9 cellular contexts compared by ENCODE assay signal in the genomic region with DNA sequence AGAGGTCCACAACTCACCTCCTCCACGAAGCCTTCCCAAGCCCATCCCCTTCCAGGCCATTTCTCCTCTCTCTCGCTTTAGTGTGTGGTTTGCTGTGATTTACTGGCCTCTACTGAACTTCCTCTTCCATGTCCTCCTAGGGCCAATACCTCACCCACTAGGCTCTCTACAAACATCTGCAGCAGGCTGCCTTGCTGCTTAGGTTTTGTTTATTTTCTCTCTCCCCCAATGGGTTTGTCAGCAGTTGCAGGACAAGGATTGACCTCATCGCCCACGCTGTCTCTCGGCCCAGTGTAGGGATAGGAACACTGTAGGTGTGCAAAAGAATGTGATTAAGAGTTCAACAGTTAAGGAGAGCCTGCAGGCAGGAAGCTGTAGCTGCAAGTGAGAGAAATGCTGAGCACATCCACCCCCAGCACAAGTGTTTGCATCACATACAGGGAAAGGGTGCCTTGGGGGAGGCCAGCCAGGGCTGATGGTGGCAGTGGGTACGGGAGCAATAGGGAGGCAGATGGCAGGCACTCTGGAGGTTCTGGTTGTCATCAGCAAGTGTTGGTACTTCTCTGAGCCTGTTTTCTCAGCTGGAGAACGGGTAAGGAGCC. TPM values are rescaled to one million over a fixed set of nuclear protein-coding genes. Genes with fewer than 3 reads are reported as not detected.
DNase-seq lines count a peak whose midpoint lies in the region; ATAC-seq and TF ChIP-seq lines count a peak whose summit lies in the region.
"Had no signal": no experiment of that assay in that cellular context is flagged by ENCODE, and none has a peak within 500 bp of the region (broad histone marks: within the 10 kb centered on the region; RNA-seq: fewer than 3 reads in every experiment).

No MANE protein-coding gene starts in this region.

- ATAC-seq in CD8-positive, alpha-beta T cell = no peak
- no peak for ATAC-seq in natural killer cell treated with Interleukin-12 subunit alpha and Interleukin-12 subunit beta and Interleukin-15 and Interleukin-18, amount 100 ng/mL, for 72 hours
- ATAC-seq in HG02642 (IDR thresholded peaks at IDR 0.05; ENCODE audit: poor library complexity, unreplicated experiment) (no peak), GM21723 (IDR thresholded peaks at IDR 0.05; ENCODE audit: unreplicated experiment) (no peak)
- ATAC-seq: body of pancreas had no signal

- no peaks in the 10 kb centered on the region for H3K9me3 ChIP-seq in CD8-positive, alpha-beta T cell (ENCODE audit: low read length)
- H3K9me3 ChIP-seq: body of pancreas had no signal

- H3K9me3 Mint-ChIP-seq in CD8-positive, alpha-beta T cell = no peaks in the 10 kb centered on the region
- H3K9me3 Mint-ChIP-seq in natural killer cell treated with Interleukin-12 subunit alpha and Interleukin-12 subunit beta and Interleukin-15 and Interleukin-18, amount 100 ng/mL, for 72 hours = no peaks in the 10 kb centered on the region

- no peaks in the 10 kb centered on the region for H3K36me3 Mint-ChIP-seq in CD8-positive, alpha-beta T cell
- peaks cover 7% of the 10 kb centered on the region for H3K36me3 Mint-ChIP-seq in natural killer cell treated with Interleukin-12 subunit alpha and Interleukin-12 subunit beta and Interleukin-15 and Interleukin-18, amount 100 ng/mL, for 72 hours

- peak overlapping the region; percentile 90 for H3K4me3 Mint-ChIP-seq in CD8-positive, alpha-beta T cell
- H3K4me3 Mint-ChIP-seq in natural killer cell treated with Interleukin-12 subunit alpha and Interleukin-12 subunit beta and Interleukin-15 and Interleukin-18, amount 100 ng/mL, for 72 hours = peak overlapping the region; percentile 80

- no peak for DNase-seq in CD8-positive, alpha-beta T cell
- DNase-seq in NCI-H226 (peak; percentile 32), A172 (ENCODE audit: low spot score) (no peak)
- DNase-seq in natural killer cell treated with Interleukin-12 subunit alpha and Interleukin-12 subunit beta and Interleukin-15 and Interleukin-18, amount 100 ng/mL, for 72 hours (ENCODE audit: low spot score) = no peak
- no peak for DNase-seq in central memory CD4-positive, alpha-beta T cell

- H3K27ac Mint-ChIP-seq in CD8-positive, alpha-beta T cell = peak overlapping the region; percentile 3
- H3K27ac Mint-ChIP-seq in natural killer cell treated with Interleukin-12 subunit alpha and Interleukin-12 subunit beta and Interleukin-15 and Interleukin-18, amount 100 ng/mL, for 72 hours = peak overlapping the region in 1 of 2 donors; percentile 6

- H3K4me3 ChIP-seq in CD8-positive, alpha-beta T cell (ENCODE audit: low read depth, low read length) = no peak overlapping the region
- H3K4me3 ChIP-seq: body of pancreas had no signal

- H3K27me3 Mint-ChIP-seq in CD8-positive, alpha-beta T cell (ENCODE audit: low read depth) = no peaks in the 10 kb centered on the region
- H3K27me3 Mint-ChIP-seq in natural killer cell treated with Interleukin-12 subunit alpha and Interleukin-12 subunit beta and Interleukin-15 and Interleukin-18, amount 100 ng/mL, for 72 hours = peaks cover 7 to 13% of the 10 kb centered on the region in 2 donors

- CTCF ChIA-PET in CD8-positive, alpha-beta T cell (lab: Charles Lee) = interaction anchor here (1.1 kb wide), 1 partner anchor 116 kb away, joined by 3 read pairs; no protein-coding TSS in a partner anchor

- H3K36me3 ChIP-seq in CD8-positive, alpha-beta T cell (ENCODE audit: insufficient read depth, low read length) = no peaks in the 10 kb centered on the region

- no peak for TF ChIP-seq CTCF in CD8-positive, alpha-beta T cell (IDR thresholded peaks at IDR 0.05)

- POLR2A ChIA-PET in CD8-positive, alpha-beta T cell (lab: Charles Lee) = interaction anchor here (1.7 kb wide), 1 partner anchor 114 kb away, joined by 8 read pairs; the partner anchor contains the start of gene RCE1

- intact Hi-C loops in CD8-positive, alpha-beta T cell (cut with DNase I, micrococcal nuclease) = loop anchor here (5.0 to 10.0 kb wide), 6 partner anchors 98 to 851 kb away; partner anchors contain the start of genes CCDC87 (in 1 of the 2), CCS (in 1 of the 2), DPP3 (in 1 of the 2) and KDM2A (in 1 of the 2)

- H3K4me1 ChIP-seq in CD8-positive, alpha-beta T cell (ENCODE audit: insufficient read depth, low read length) = peaks cover 6% of the 10 kb centered on the region

- no peaks in the 10 kb centered on the region for H3K27me3 ChIP-seq in CD8-positive, alpha-beta T cell (ENCODE audit: insufficient read depth, low read length)
- H3K27me3 ChIP-seq: body of pancreas had no signal

- no peak overlapping the region for H3K27ac ChIP-seq in CD8-positive, alpha-beta T cell (ENCODE audit: low read depth, low read length)
- H3K27ac ChIP-seq in cingulate gyrus (ENCODE audit: low read depth, low read length) = peak overlapping the region; percentile 72

- H3K4me1 Mint-ChIP-seq in CD8-positive, alpha-beta T cell (ENCODE audit: low read depth) = peaks cover 18% of the 10 kb centered on the region
- peaks cover 17 to 20% of the 10 kb centered on the region in 2 donors for H3K4me1 Mint-ChIP-seq in natural killer cell treated with Interleukin-12 subunit alpha and Interleukin-12 subunit beta and Interleukin-15 and Interleukin-18, amount 100 ng/mL, for 72 hours (ENCODE audit: low read depth in 2 of 2)

RNA-seq across cellular contexts. Expression of gene PC, which starts 1.4 kb away (rescaled TPM):
- 1 to 10 TPM; 4.4 to 4.5 TPM for total RNA-seq in CD8-positive, alpha-beta T cell
- total RNA-seq in natural killer cell treated with Interleukin-12 subunit alpha and Interleukin-12 subunit beta and Interleukin-15 and Interleukin-18, amount 100 ng/mL, for 72 hours = 1 to 10 TPM; 6.5 to 9.1 TPM
- total RNA-seq in A172 (2014; rRNA removed; shearing (Covaris generic)) = 6.8 and 8.6 TPM in 2 replicates

RNA-seq across cellular contexts. Expression of gene C11orf86, which starts 18.3 kb away (rescaled TPM):
- not detected for total RNA-seq in CD8-positive, alpha-beta T cell
- total RNA-seq in natural killer cell treated with Interleukin-12 subunit alpha and Interleukin-12 subunit beta and Interleukin-15 and Interleukin-18, amount 100 ng/mL, for 72 hours = not detected
- total RNA-seq in A172 (2014; rRNA removed; shearing (Covaris generic)) = not detected in 2 replicates
- total RNA-seq: body of pancreas had no signal
